In genomic region chr19:21835810-21836444, GRCh38 we compare ENCODE assay signal across 8 cellular contexts. TPM values are rescaled to one million over a fixed set of nuclear protein-coding genes. Genes with fewer than 3 reads are reported as not detected.
DNase-seq lines count a peak whose midpoint lies in the region; ATAC-seq lines count a peak whose summit lies in the region.

Gene ZNF43, minus strand, starts transcription at chr19:21836182. Its CDS starts 144 bp downstream, at chr19:21836038.

- H3K27me3 ChIP-seq in effector memory CD4-positive, alpha-beta T cell (replicated peaks; ENCODE audit: control insufficient read depth, insufficient read depth, low read length, poor library complexity, severe bottlenecking), result no peaks in the 10 kb centered on the region

- H3K27ac ChIP-seq in effector memory CD4-positive, alpha-beta T cell (ENCODE audit: insufficient read depth, low read length, poor library complexity, severe bottlenecking), result peak within 1 kb of the TSS; percentile 85

- H3K9me3 ChIP-seq in effector memory CD4-positive, alpha-beta T cell (ENCODE audit: control insufficient read depth, low read length), result no peaks in the 10 kb centered on the region

- H3K4me3 ChIP-seq in effector memory CD4-positive, alpha-beta T cell (ENCODE audit: insufficient read depth, low read depth, low read length, poor library complexity, severe bottlenecking), result peak within 1 kb of the TSS; percentile 95

- H3K4me1 ChIP-seq in effector memory CD4-positive, alpha-beta T cell (ENCODE audit: control insufficient read depth, insufficient read depth, low read length, poor library complexity, severe bottlenecking), result peaks cover 9% of the 10 kb centered on the region

- H3K36me3 ChIP-seq in effector memory CD4-positive, alpha-beta T cell (ENCODE audit: control insufficient read depth, insufficient read depth, low read length), result no peaks in the 10 kb centered on the region

- DNase-seq in NK-92 (lab: John Stamatoyannopoulos, UW; ENCODE audit: unreplicated experiment) (peak; percentile 51), NCI-H526 (lab: John Stamatoyannopoulos, UW) (peak; percentile 87 to 90), lung microvascular endothelial cell (ENCODE audit: low read depth in 2 of 2) (peak; percentile 95 to 96)
- DNase-seq in NK-92 treated with Interleukin-12 subunit alpha and Interleukin-12 subunit beta, amount 100 ng/mL, for 24 hours (lab: John Stamatoyannopoulos, UW), result no peak
- DNase-seq in activated CD8-positive, alpha-beta memory T cell treated with anti-CD3 and anti-CD28 coated beads for 48 hours (ENCODE audit: low read depth in 2 of 3, low spot score in 2 of 3), result peak; percentile 65 to 75 (median 73)
- peak; percentile 82 to 89 (median 86) for DNase-seq in effector memory CD4-positive, alpha-beta T cell
- DNase-seq in stimulated activated CD4-positive, alpha-beta T cell treated with anti-CD3 and anti-CD28 coated beads, TNF-alpha, amount 100 ng/mL, for 4 hours (ENCODE audit: low read depth in 3 of 3), result peak; percentile 76 to 86 (median 80)

- ATAC-seq in HG03097 (IDR thresholded peaks at IDR 0.05; ENCODE audit: low FRiP score, unreplicated experiment), result peak; percentile 94

RNA-seq across cellular contexts. Expression of gene ZNF43, which starts in this region (rescaled TPM):
- total RNA-seq in lung microvascular endothelial cell, result 5.0 and 10.5 TPM in 2 replicates
